ENCODE assay signal across 8 cellular contexts in genomic region chr17:50373705-50374104, GRCh38. TPM values are rescaled to one million over a fixed set of nuclear protein-coding genes. Genes with fewer than 3 reads are reported as not detected.
DNase-seq lines count a peak whose midpoint lies in the region; ATAC-seq and TF ChIP-seq lines count a peak whose summit lies in the region.

No MANE protein-coding gene starts in this region.

- H3K36me3 Mint-ChIP-seq in activated naive CD4-positive, alpha-beta T cell treated with anti-CD3 and anti-CD28 coated beads for 36 hours (ENCODE audit: low read depth): peaks cover 56% of the 10 kb centered on the region
- peaks cover 26% of the 10 kb centered on the region for H3K36me3 Mint-ChIP-seq in T-cell

- no peaks in the 10 kb centered on the region for H3K9me3 Mint-ChIP-seq in activated naive CD4-positive, alpha-beta T cell treated with anti-CD3 and anti-CD28 coated beads for 36 hours
- H3K9me3 Mint-ChIP-seq in T-cell: no peaks in the 10 kb centered on the region

- no peaks in the 10 kb centered on the region for H3K27me3 ChIP-seq in smooth muscle cell (ENCODE audit: low read depth)
- no peaks in the 10 kb centered on the region for H3K27me3 ChIP-seq in ascending aorta

- peak overlapping the region; percentile 99 for H3K4me3 Mint-ChIP-seq in activated naive CD4-positive, alpha-beta T cell treated with anti-CD3 and anti-CD28 coated beads for 36 hours
- H3K4me3 Mint-ChIP-seq in T-cell: peak overlapping the region; percentile 91 to 99 (median 99)

- H2AFZ ChIP-seq in smooth muscle cell (ENCODE audit: low read depth): no peak overlapping the region

- peak overlapping the region; percentile 88 for H3K4me2 ChIP-seq in smooth muscle cell

- H3K4me3 ChIP-seq in fibroblast of pulmonary artery (replicated peaks; ENCODE audit: low read depth, low read length) (peak overlapping the region; percentile 89), smooth muscle cell (peak overlapping the region; percentile 91), ascending aorta (peak overlapping the region in 1 of 2 donors; percentile 68)

- no peaks in the 10 kb centered on the region for H3F3A ChIP-seq in smooth muscle cell (ENCODE audit: low read depth)

- peak overlapping the region; percentile 99 for H3K27ac Mint-ChIP-seq in activated naive CD4-positive, alpha-beta T cell treated with anti-CD3 and anti-CD28 coated beads for 36 hours
- no peak overlapping the region for H3K27ac Mint-ChIP-seq in T-cell

- POLR2A ChIA-PET in T-cell (lab: Charles Lee): interaction anchor here in 1 of 2 donors (0.6 kb wide), 2 partner anchors 23 to 1849 kb away, joined by 3 to 4 read pairs; no protein-coding TSS in a partner anchor

- H3K4me1 Mint-ChIP-seq in activated naive CD4-positive, alpha-beta T cell treated with anti-CD3 and anti-CD28 coated beads for 36 hours (ENCODE audit: low read depth): peaks cover 30% of the 10 kb centered on the region
- H3K4me1 Mint-ChIP-seq in T-cell: peaks cover 22 to 33% (median 26%) of the 10 kb centered on the region in 3 donors

- no peak overlapping the region for H3K9ac ChIP-seq in smooth muscle cell (ENCODE audit: low read depth)

- CTCF ChIA-PET in activated naive CD4-positive, alpha-beta T cell treated with anti-CD3 and anti-CD28 coated beads for 36 hours (lab: Charles Lee): interaction anchor here (0.6 to 6.6 kb wide), 5 partner anchors 12 to 173 kb away, joined by 3 to 44 read pairs (median 4); partner anchors contain the start of gene LRRC59
- CTCF ChIA-PET in T-cell (lab: Charles Lee): interaction anchor here (0.6 to 1.4 kb wide), 3 partner anchors 12 to 25 kb away, joined by 3 to 7 read pairs (median 4); no protein-coding TSS in a partner anchor

- H3K27ac ChIP-seq in smooth muscle cell (ENCODE audit: low read depth): no peak overlapping the region
- H3K27ac ChIP-seq in ascending aorta: no peak overlapping the region

- H3K27me3 Mint-ChIP-seq in activated naive CD4-positive, alpha-beta T cell treated with anti-CD3 and anti-CD28 coated beads for 36 hours (ENCODE audit: low read depth): no peaks in the 10 kb centered on the region
- H3K27me3 Mint-ChIP-seq in T-cell: no peaks in the 10 kb centered on the region

- H3K36me3 ChIP-seq in smooth muscle cell (ENCODE audit: low read depth) (peaks cover 5% of the 10 kb centered on the region), ascending aorta (peaks cover 9 to 16% of the 10 kb centered on the region in 2 donors)

- H3K79me2 ChIP-seq in smooth muscle cell (ENCODE audit: low read depth): peaks cover 15% of the 10 kb centered on the region

- H4K20me1 ChIP-seq in smooth muscle cell (ENCODE audit: low read depth): no peaks in the 10 kb centered on the region

- ATAC-seq in T-cell (replicated peaks in 1 of 4): no peak

- H3K4me1 ChIP-seq in smooth muscle cell (ENCODE audit: low read depth) (peaks cover 11% of the 10 kb centered on the region), ascending aorta (peaks cover 0 to 12% of the 10 kb centered on the region in 2 donors)

- intact Hi-C loops in activated naive CD4-positive, alpha-beta T cell treated with anti-CD3 and anti-CD28 coated beads for 36 hours (cut with micrococcal nuclease): loop anchor here (1.0 to 2.0 kb wide), 2 partner anchors 24 to 53 kb away; partner anchors contain the start of genes ACSF2 and LRRC59
- intact Hi-C loops in ascending aorta (cut with DNase I): loop anchor here (1.0 to 2.0 kb wide), 2 partner anchors 24 to 27 kb away; partner anchors contain the start of genes LRRC59 and XYLT2

- 84% methylated on average over 2 of the region's 2 CpGs for WGBS in smooth muscle cell (ENCODE audit: low lambda C conversion rate)

- no peak for TF ChIP-seq CTCF in fibroblast of pulmonary artery (IDR thresholded peaks at IDR 0.05; ENCODE audit: low read length, missing control alignments)
- TF ChIP-seq CTCF in smooth muscle cell (IDR thresholded peaks at IDR 0.05; ENCODE audit: borderline replicate concordance, insufficient read depth, poor library complexity, severe bottlenecking): no peak
- no peak for TF ChIP-seq CTCF in ascending aorta (IDR thresholded peaks at IDR 0.05)

- H3K9me3 ChIP-seq in smooth muscle cell (replicated peaks; ENCODE audit: low read depth) (no peaks in the 10 kb centered on the region), ascending aorta (no peaks in the 10 kb centered on the region)

- no peak for DNase-seq in activated naive CD4-positive, alpha-beta T cell treated with anti-CD3 and anti-CD28 coated beads for 36 hours
- no peak for DNase-seq in activated naive CD4-positive, alpha-beta T cell (lab: John Stamatoyannopoulos, UW)
- DNase-seq in T-cell (no peak), fibroblast of pulmonary artery (ENCODE audit: low read depth) (no peak), smooth muscle cell (lab: John Stamatoyannopoulos, UW; ENCODE audit: unreplicated experiment) (no peak), HPDE6-E6E7 (ENCODE audit: extremely low spot score) (no peak), ascending aorta (ENCODE audit: low spot score in 2 of 2) (no peak), COR-L47 (lab: John Stamatoyannopoulos, UW) (no peak)

RNA-seq across cellular contexts. Expression of gene EME1, which starts 0.7 kb away (rescaled TPM):
- total RNA-seq in activated naive CD4-positive, alpha-beta T cell treated with anti-CD3 and anti-CD28 coated beads for 36 hours: 10 to 100 TPM; 68.9 to 69.8 TPM
- total RNA-seq in T-cell (1 to 10 TPM in 4 of 5 donors, under 1 TPM in 1; 0.75 to 2.1 (median 1.4) TPM), smooth muscle cell (4.6 and 8.2 TPM in 2 replicates), ascending aorta (not detected)
- polyA plus RNA-seq in smooth muscle cell: 9.6 and 12.9 TPM in 2 replicates

RNA-seq across cellular contexts. Expression of gene MRPL27, which starts 0.7 kb away (rescaled TPM):
- total RNA-seq in activated naive CD4-positive, alpha-beta T cell treated with anti-CD3 and anti-CD28 coated beads for 36 hours: 10 to 100 TPM; 55.1 to 58.2 TPM
- total RNA-seq in T-cell (10 to 100 TPM; 26.0 to 35.0 (median 31.2) TPM), smooth muscle cell (62.8 and 69.8 TPM in 2 replicates), ascending aorta (28.9 TPM)
- 130 and 138 TPM in 2 replicates for polyA plus RNA-seq in smooth muscle cell

RNA-seq across cellular contexts. Expression of gene LRRC59, which starts 23.6 kb away (rescaled TPM):
- 10 to 100 TPM; 48.1 to 50.1 TPM for total RNA-seq in activated naive CD4-positive, alpha-beta T cell treated with anti-CD3 and anti-CD28 coated beads for 36 hours
- total RNA-seq in T-cell (10 to 100 TPM; 29.4 to 41.7 (median 33.1) TPM), smooth muscle cell (160 and 164 TPM in 2 replicates), ascending aorta (91.9 TPM)
- 139 and 161 TPM in 2 replicates for polyA plus RNA-seq in smooth muscle cell

RNA-seq across cellular contexts. Expression of gene XYLT2, which starts 27.8 kb away (rescaled TPM):
- 10 to 100 TPM; 21.1 to 21.8 TPM for total RNA-seq in activated naive CD4-positive, alpha-beta T cell treated with anti-CD3 and anti-CD28 coated beads for 36 hours
- total RNA-seq in T-cell (10 to 100 TPM; 20.4 to 44.4 (median 40.8) TPM), smooth muscle cell (33.2 and 34.3 TPM in 2 replicates), ascending aorta (51.3 TPM)
- 32.3 and 41.4 TPM in 2 replicates for polyA plus RNA-seq in smooth muscle cell

RNA-seq across cellular contexts. Expression of gene ACSF2, which starts 52.3 kb away (rescaled TPM):
- 10 to 100 TPM; 19.7 to 20.7 TPM for total RNA-seq in activated naive CD4-positive, alpha-beta T cell treated with anti-CD3 and anti-CD28 coated beads for 36 hours
- total RNA-seq in T-cell (10 to 100 TPM; 17.7 to 26.4 (median 21.3) TPM), smooth muscle cell (16.8 and 18.6 TPM in 2 replicates), ascending aorta (26.1 TPM)
- 13.7 and 21.3 TPM in 2 replicates for polyA plus RNA-seq in smooth muscle cell
